10 cellular contexts compared by ENCODE assay signal in genomic region chr2:47653909-47654789, GRCh38.
DNase-seq lines count a peak whose midpoint lies in the region; ATAC-seq and FAIRE-seq lines count a peak whose summit lies in the region.
"Had no signal": no experiment of that assay in that cellular context is flagged by ENCODE, and none has a peak within 500 bp of the region (broad histone marks: within the 10 kb centered on the region; RNA-seq: fewer than 3 reads in every experiment).

No MANE protein-coding gene starts in this region.

- H3K4me1 Mint-ChIP-seq in CD4-positive, alpha-beta memory T cell = no peaks in the 10 kb centered on the region
- H3K4me1 Mint-ChIP-seq in activated CD4-positive, alpha-beta memory T cell treated with anti-CD3 and anti-CD28 coated beads for 36 hours (ENCODE audit: low read depth) = no peaks in the 10 kb centered on the region

- DNase-seq in COLO668 (lab: John Stamatoyannopoulos, UW; ENCODE audit: unreplicated experiment) (peak; percentile 83), HTR-8/SVneo (ENCODE audit: insufficient read length, low spot score) (no peak), amniotic epithelial cell (ENCODE audit: low read depth) (peak; percentile 86), medulla oblongata (ENCODE audit: extremely low spot score) (peak; percentile 55), NCI-H2107 treated with DMSO at 0.1 percent for 48 hours (lab: John Stamatoyannopoulos, UW; ENCODE audit: unreplicated experiment) (no peak)
- DNase-seq in CD4-positive, alpha-beta memory T cell = no peak
- DNase-seq in activated CD4-positive, alpha-beta memory T cell treated with anti-CD3 and anti-CD28 coated beads for 36 hours = no peak
- DNase-seq: activated T-cell treated with anti-CD3 and anti-CD28 coated beads, Interleukin-2, amount 50 U/mL, for 24 hours had no signal

- ATAC-seq in GM21786 (IDR thresholded peaks at IDR 0.05; ENCODE audit: unreplicated experiment) = no peak

- intact Hi-C loops in CD4-positive, alpha-beta memory T cell (cut with micrococcal nuclease) = no loop called here
- intact Hi-C loops in activated CD4-positive, alpha-beta memory T cell treated with anti-CD3 and anti-CD28 coated beads for 36 hours (cut with micrococcal nuclease) = no loop called here

- H3K27me3 Mint-ChIP-seq in CD4-positive, alpha-beta memory T cell = peaks cover 3 to 4% of the 10 kb centered on the region in 2 donors
- no peaks in the 10 kb centered on the region for H3K27me3 Mint-ChIP-seq in activated CD4-positive, alpha-beta memory T cell treated with anti-CD3 and anti-CD28 coated beads for 36 hours

- H3K4me1 ChIP-seq in CD4-positive, alpha-beta memory T cell (ENCODE audit: insufficient read depth, low read length) = no peaks in the 10 kb centered on the region
- H3K4me1 ChIP-seq: lower lobe of right lung had no signal

- peaks cover 0 to 3% (median 0%) of the 10 kb centered on the region in 8 donors for H3K9me3 Mint-ChIP-seq in CD4-positive, alpha-beta memory T cell
- H3K9me3 Mint-ChIP-seq in activated CD4-positive, alpha-beta memory T cell treated with anti-CD3 and anti-CD28 coated beads for 36 hours = no peaks in the 10 kb centered on the region
- H3K9me3 Mint-ChIP-seq: activated T-cell treated with anti-CD3 and anti-CD28 coated beads, Interleukin-2, amount 50 U/mL, for 24 hours had no signal

- H3K27ac ChIP-seq in CD4-positive, alpha-beta memory T cell (ENCODE audit: low read depth, low read length) = no peak overlapping the region
- H3K27ac ChIP-seq: lower lobe of right lung had no signal

- no peak overlapping the region for H3K4me3 Mint-ChIP-seq in CD4-positive, alpha-beta memory T cell
- no peak overlapping the region for H3K4me3 Mint-ChIP-seq in activated CD4-positive, alpha-beta memory T cell treated with anti-CD3 and anti-CD28 coated beads for 36 hours
- H3K4me3 Mint-ChIP-seq: activated T-cell treated with anti-CD3 and anti-CD28 coated beads, Interleukin-2, amount 50 U/mL, for 24 hours had no signal

- POLR2A ChIA-PET in CD4-positive, alpha-beta memory T cell (lab: Charles Lee; ENCODE audit: partially characterized antibody) = no interaction called here
- POLR2A ChIA-PET in activated CD4-positive, alpha-beta memory T cell treated with anti-CD3 and anti-CD28 coated beads for 36 hours (lab: Charles Lee) = no interaction called here

- no peaks in the 10 kb centered on the region for H3K27me3 ChIP-seq in CD4-positive, alpha-beta memory T cell (ENCODE audit: insufficient read depth, low read length)

- no peak overlapping the region for H3K27ac Mint-ChIP-seq in CD4-positive, alpha-beta memory T cell
- no peak overlapping the region for H3K27ac Mint-ChIP-seq in activated CD4-positive, alpha-beta memory T cell treated with anti-CD3 and anti-CD28 coated beads for 36 hours
- H3K27ac Mint-ChIP-seq: activated T-cell treated with anti-CD3 and anti-CD28 coated beads, Interleukin-2, amount 50 U/mL, for 24 hours had no signal

- CTCF ChIA-PET in CD4-positive, alpha-beta memory T cell (lab: Charles Lee; ENCODE audit: partially characterized antibody) = no interaction called here
- CTCF ChIA-PET in activated CD4-positive, alpha-beta memory T cell treated with anti-CD3 and anti-CD28 coated beads for 36 hours (lab: Charles Lee) = interaction anchor here (1.6 kb wide), 1 partner anchor 113 kb away, joined by 16 read pairs; no protein-coding TSS in a partner anchor

- H3K4me3 ChIP-seq in CD4-positive, alpha-beta memory T cell (ENCODE audit: low read length in 2 of 2) = no peak overlapping the region
- H3K4me3 ChIP-seq: lower lobe of right lung had no signal

- FAIRE-seq in HTR-8/SVneo (lab: Jason Lieb, UNC) = peak; percentile 63

- no peaks in the 10 kb centered on the region for H3K36me3 Mint-ChIP-seq in CD4-positive, alpha-beta memory T cell
- H3K36me3 Mint-ChIP-seq in activated CD4-positive, alpha-beta memory T cell treated with anti-CD3 and anti-CD28 coated beads for 36 hours = no peaks in the 10 kb centered on the region

- H3K9me3 ChIP-seq in CD4-positive, alpha-beta memory T cell (ENCODE audit: control insufficient read depth in 1 of 2, low read length in 2 of 2) = no peaks in the 10 kb centered on the region
- H3K9me3 ChIP-seq: lower lobe of right lung had no signal

- no peaks in the 10 kb centered on the region for H3K36me3 ChIP-seq in CD4-positive, alpha-beta memory T cell (ENCODE audit: insufficient read depth, low read length)
- H3K36me3 ChIP-seq: lower lobe of right lung had no signal

Comparison
In these comparisons a context has a peak if more than half of its experiments do, and no peak if none do; other contexts are left out.
1. DNase-seq: peak in COLO668 (single experiment), amniotic epithelial cell (single experiment) and medulla oblongata (single experiment); none in HTR-8/SVneo (single experiment), CD4-positive, alpha-beta memory T cell (0 of 5), NCI-H2107 treated with DMSO at 0.1 percent for 48 hours (single experiment) and activated CD4-positive, alpha-beta memory T cell treated with anti-CD3 and anti-CD28 coated beads for 36 hours (single experiment).